29 cellular contexts compared by ENCODE assay signal in genomic region chr4:33850503-33850902, GRCh38.
DNase-seq lines count a peak whose midpoint lies in the region; ATAC-seq and TF ChIP-seq lines count a peak whose summit lies in the region.
"Had no signal": no experiment of that assay in that cellular context is flagged by ENCODE, and none has a peak within 500 bp of the region (broad histone marks: within the 10 kb centered on the region; RNA-seq: fewer than 3 reads in every experiment).

No MANE protein-coding gene starts in this region.

- peak; percentile 64 for DNase-seq in DND-41
- peak; percentile 17 for DNase-seq in H4 (ENCODE audit: low spot score)
- peak; percentile 82 for DNase-seq in RPMI7951 (ENCODE audit: low read depth)
- peak; percentile 24 for DNase-seq in iris pigment epithelial cell (ENCODE audit: low read depth)
- no peak for DNase-seq in DMS79 (lab: John Stamatoyannopoulos, UW)
- DNase-seq: activated naive CD4-positive, alpha-beta T cell; activated T-cell treated with anti-CD3 and anti-CD28 coated beads, Interleukin-2, amount 50 U/mL, for 48 hours; adrenal gland; brain microvascular endothelial cell; dorsolateral prefrontal cortex; HCEC 1CT; MM.1S; natural killer cell; NCI-H1930; NCI-H2171 treated with DMSO at 0.1 percent for 48 hours; NCI-H524; occipital lobe; PC-9; stimulated activated CD4-positive, alpha-beta T cell treated with anti-CD3 and anti-CD28 coated beads, Interleukin-12 subunit alpha, Interleukin-12 subunit beta, amount 100 ng/mL, for 4 hours; stimulated activated CD4-positive, alpha-beta T cell treated with anti-CD3 and anti-CD28 coated beads, Interleukin-4, amount 100 ng/mL, for 24 hours had no signal

- TF ChIP-seq CTCF in DND-41 (IDR thresholded peaks at IDR 0.05; ENCODE audit: borderline replicate concordance, extremely low read depth, low read length, poor library complexity, severe bottlenecking) = no peak

- peak overlapping the region in 1 of 2 experiments; percentile 36; a peak in 1 of 4 replicates for H3K4me3 ChIP-seq in DND-41 (ENCODE audit: low read depth in 1 of 2, low read length in 2 of 2)
- H3K4me3 ChIP-seq: adrenal gland, dorsolateral prefrontal cortex, gastroesophageal sphincter, lung, PC-9, prostate gland, tibial nerve had no signal

- no peaks in the 10 kb centered on the region for H4K20me1 ChIP-seq in DND-41 (ENCODE audit: insufficient read depth, low read length)

- peaks cover 7% of the 10 kb centered on the region for H3K9me3 ChIP-seq in DND-41 (ENCODE audit: insufficient read depth, low read length, severe bottlenecking)
- H3K9me3 ChIP-seq: adrenal gland, gastroesophageal sphincter, prostate gland had no signal

- H3K4me2 ChIP-seq in DND-41 (ENCODE audit: insufficient read depth, low read length) = peak overlapping the region; percentile 55
- H3K4me2 ChIP-seq: PC-9 had no signal

- peak; percentile 99 for ATAC-seq in DND-41 (ENCODE audit: insufficient read depth, low read depth)
- no peak for ATAC-seq in GM21526 (IDR thresholded peaks at IDR 0.05; ENCODE audit: low FRiP score, unreplicated experiment)
- ATAC-seq in HG03378 (IDR thresholded peaks at IDR 0.05; ENCODE audit: unreplicated experiment) = no peak
- ATAC-seq: gastroesophageal sphincter; natural killer cell; Right ventricle myocardium inferior; sciatic nerve; stimulated activated effector memory CD8-positive, alpha-beta T cell treated with anti-CD3 and anti-CD28 coated beads, Interleukin-12 subunit alpha, Interleukin-12 subunit beta, amount 100 ng/mL, for 72 hours had no signal

- no peaks in the 10 kb centered on the region for H3K27me3 ChIP-seq in DND-41 (ENCODE audit: insufficient read depth, low read length, poor library complexity)
- H3K27me3 ChIP-seq: adrenal gland, brain microvascular endothelial cell, dorsolateral prefrontal cortex, gastroesophageal sphincter, tibial nerve had no signal

- H3K27ac ChIP-seq in DND-41 (ENCODE audit: low read length) = peak overlapping the region; percentile 92
- H3K27ac ChIP-seq: adrenal gland, brain microvascular endothelial cell, dorsolateral prefrontal cortex, gastroesophageal sphincter, PC-9, prostate gland, tibial nerve had no signal

- H3K36me3 ChIP-seq in DND-41 (ENCODE audit: insufficient read depth, low read length) = no peaks in the 10 kb centered on the region; the same call in 1 of the 2 replicates
- H3K36me3 ChIP-seq: adrenal gland, brain microvascular endothelial cell, gastroesophageal sphincter, prostate gland, tibial nerve had no signal

- peak overlapping the region; percentile 49 for H3K9ac ChIP-seq in DND-41 (ENCODE audit: low read depth, low read length)

- peaks cover 32% of the 10 kb centered on the region for H3K4me1 ChIP-seq in DND-41 (ENCODE audit: insufficient read depth, low read length)
- H3K4me1 ChIP-seq: adrenal gland, gastroesophageal sphincter, prostate gland, tibial nerve had no signal

- H2AFZ ChIP-seq in DND-41 (ENCODE audit: low read depth, low read length) = peak overlapping the region; percentile 69
- H2AFZ ChIP-seq: PC-9 had no signal

- H3K79me2 ChIP-seq in DND-41 (ENCODE audit: insufficient read depth, low read length) = no peaks in the 10 kb centered on the region
